ENCODE assay signal across 11 cellular contexts in genomic region chr3:7682822-7683229, GRCh38.
DNase-seq lines count a peak whose midpoint lies in the region; ATAC-seq, FAIRE-seq and TF ChIP-seq lines count a peak whose summit lies in the region.
"Had no signal": no experiment of that assay in that cellular context is flagged by ENCODE, and none has a peak within 500 bp of the region (broad histone marks: within the 10 kb centered on the region; RNA-seq: fewer than 3 reads in every experiment).

No MANE protein-coding gene starts in this region.

- H3K9ac ChIP-seq in liver (ENCODE audit: low read depth in 1 of 2, low read length in 2 of 2) (peak overlapping the region in 1 of 2 donors; percentile 10), HepG2 (ENCODE audit: insufficient read depth, low read depth, low read length) (no peak overlapping the region)

- TF ChIP-seq CTCF in liver (IDR thresholded peaks at IDR 0.05; ENCODE audit: low read depth, low read length, missing input control) (no peak), HepG2 (CRISPR knock-in tag; IDR thresholded peaks at IDR 0.05) (no peak), chondrocyte (IDR thresholded peaks at IDR 0.05) (no peak)

- H3K27me3 ChIP-seq in liver (ENCODE audit: control insufficient read depth in 4 of 4, insufficient read depth in 4 of 4, low read length in 3 of 4) (no peaks in the 10 kb centered on the region), HepG2 (ENCODE audit: control insufficient read depth in 1 of 2, insufficient read depth in 2 of 2, low read length in 2 of 2) (no peaks in the 10 kb centered on the region)
- H3K27me3 ChIP-seq: esophagus muscularis mucosa had no signal

- DNase-seq in HepG2 (ENCODE audit: low spot score): no peak
- no peak for DNase-seq in chondrocyte (ENCODE audit: low spot score)
- DNase-seq in iris pigment epithelial cell (ENCODE audit: low read depth): peak; percentile 81
- DNase-seq in activated naive CD4-positive, alpha-beta T cell treated with anti-CD3 and anti-CD28 coated beads, Interleukin-2, amount 50 U/mL, for 16 hours: no peak
- DNase-seq in activated CD4-positive, alpha-beta T cell treated with anti-CD3 and anti-CD28 coated beads, Interleukin-2, amount 50 U/mL, for 1 hour: no peak
- DNase-seq: T-cell had no signal

- no peak for TF ChIP-seq POLR2A in HepG2 (IDR thresholded peaks at IDR 0.05; ENCODE audit: insufficient read depth in 1 of 2, low read depth in 2 of 2, low read length in 2 of 2)

- no peaks in the 10 kb centered on the region for H3K36me3 ChIP-seq in liver (ENCODE audit: control insufficient read depth in 4 of 4, insufficient read depth in 3 of 4, low read depth in 1 of 4, low read length in 3 of 4)
- H3K36me3 ChIP-seq in HepG2 (replicated peaks in 1 of 2; ENCODE audit: control insufficient read depth in 1 of 2, insufficient read depth in 2 of 2, low read length in 2 of 2): no peaks in the 10 kb centered on the region
- H3K36me3 ChIP-seq: esophagus muscularis mucosa had no signal

- no peaks in the 10 kb centered on the region for H4K20me1 ChIP-seq in HepG2 (ENCODE audit: insufficient read depth, low read length)

- TF ChIP-seq RAD21 in liver (IDR thresholded peaks at IDR 0.05) (peak in 1 of 2 donors; percentile 21), HepG2 (CRISPR knock-in tag; IDR thresholded peaks at IDR 0.05) (no peak)

- no peak for FAIRE-seq in HepG2 (lab: Jason Lieb, UNC)
- FAIRE-seq: A204.1 had no signal

- peaks cover 0 to 8% (median 0%) of the 10 kb centered on the region in 4 donors for H3K4me1 ChIP-seq in liver (ENCODE audit: control insufficient read depth in 4 of 4, insufficient read depth in 4 of 4, low read length in 3 of 4)
- H3K4me1 ChIP-seq in HepG2 (ENCODE audit: insufficient read depth, low read length): no peaks in the 10 kb centered on the region

- no peak overlapping the region for H2AFZ ChIP-seq in HepG2 (ENCODE audit: low read length)

- peaks cover 0 to 3% (median 0%) of the 10 kb centered on the region in 4 donors for H3K9me3 ChIP-seq in liver (ENCODE audit: control insufficient read depth in 4 of 4, low read length in 3 of 4)
- H3K9me3 ChIP-seq in HepG2 (ENCODE audit: low read length): peaks cover 72% of the 10 kb centered on the region
- H3K9me3 ChIP-seq: esophagus muscularis mucosa had no signal

- H3K4me3 ChIP-seq in liver (ENCODE audit: low read depth in 1 of 3, low read length in 3 of 3): no peak overlapping the region
- no peak overlapping the region for H3K4me3 ChIP-seq in HepG2 (replicated peaks in 1 of 3; ENCODE audit: insufficient read depth in 1 of 3, low read depth in 2 of 3, low read length in 3 of 3)
- H3K4me3 ChIP-seq: esophagus muscularis mucosa had no signal

- H3K4me2 ChIP-seq in HepG2 (ENCODE audit: low read depth, low read length): no peak overlapping the region

- POLR2A ChIA-PET in HepG2 (lab: Yijun Ruan, JAX): no interaction called here

- H3K9me3 Mint-ChIP-seq in chondrocyte (ENCODE audit: low read depth): peaks cover 10% of the 10 kb centered on the region

- BruUV-seq in HepG2 (replicated peaks; lab: Mats Ljungman, UMichigan): no TSS peak

- H3K4me3 Mint-ChIP-seq in chondrocyte (ENCODE audit: unreplicated experiment): no peak overlapping the region
- H3K4me3 Mint-ChIP-seq: T-cell had no signal

- H3K27me3 Mint-ChIP-seq in chondrocyte (ENCODE audit: low read depth): no peaks in the 10 kb centered on the region

- peak overlapping the region; percentile 4 for H3K27ac Mint-ChIP-seq in chondrocyte (ENCODE audit: unreplicated experiment)
- H3K27ac Mint-ChIP-seq: T-cell had no signal

- ATAC-seq in HepG2 (no peak), GM18870 (IDR thresholded peaks at IDR 0.05; ENCODE audit: unreplicated experiment) (no peak), HG02610 (IDR thresholded peaks at IDR 0.05; ENCODE audit: unreplicated experiment) (no peak)
- ATAC-seq: T-cell had no signal

- CTCF ChIA-PET in HepG2 (lab: Yijun Ruan, JAX; ENCODE audit: low intra/inter-chr PET ratio, low total read pairs): no interaction called here

- intact Hi-C loops in HepG2 (cut with micrococcal nuclease; ENCODE audit: unreplicated experiment): no loop called here

- TF ChIP-seq EP300 in HepG2 (IDR thresholded peaks at IDR 0.05; ENCODE audit: low read depth in 2 of 2, low read length in 2 of 2): no peak
- no peak for TF ChIP-seq EP300 in HepG2 (CRISPR knock-in tag; IDR thresholded peaks at IDR 0.05; ENCODE audit: borderline replicate concordance)

- H3K79me2 ChIP-seq in HepG2 (ENCODE audit: insufficient read depth, low read length): no peaks in the 10 kb centered on the region

- H3K27ac ChIP-seq in liver (ENCODE audit: low read depth in 1 of 2, low read length in 2 of 2) (peak overlapping the region in 1 of 2 donors; percentile 23), HepG2 (ENCODE audit: extremely low read length, insufficient read depth, low read length) (no peak overlapping the region)
- H3K27ac ChIP-seq: esophagus muscularis mucosa had no signal

- H3K4me1 Mint-ChIP-seq in chondrocyte (ENCODE audit: low read depth): peaks cover 24% of the 10 kb centered on the region
- H3K4me1 Mint-ChIP-seq: T-cell had no signal

- in situ Hi-C loops in HepG2 (cut with HindIII; ENCODE audit: extremely low pct_ligation_motif_present, low pct_unique_long_range_greater_than_20kb): no loop called here

- WGBS in liver: 44% methylated on average over 4 of the region's 4 CpGs
- WGBS in HepG2 (ENCODE audit: low lambda C conversion rate): 32% methylated on average over 4 of the region's 4 CpGs

- H3K36me3 Mint-ChIP-seq in chondrocyte (ENCODE audit: low read depth): no peaks in the 10 kb centered on the region
- H3K36me3 Mint-ChIP-seq: T-cell had no signal

TF ChIP-seq in liver, 16 proteins besides CTCF, POLR2A, EP300 and RAD21:
- TF ChIP-seq YY1 (IDR thresholded peaks at IDR 0.05) (no peak), GABPA (IDR thresholded peaks at IDR 0.05 in 1 of 2, conservative IDR thresholded peaks at IDR 0.05 in 1 of 2) (no peak), JUND (IDR thresholded peaks at IDR 0.05) (no peak), NR2F2 (IDR thresholded peaks at IDR 0.05) (no peak), EGR1 (IDR thresholded peaks at IDR 0.05; ENCODE audit: low read depth in 2 of 2) (peak; percentile 28 to 39), ATF3 (IDR thresholded peaks at IDR 0.05) (no peak), SP1 (IDR thresholded peaks at IDR 0.05) (peak; percentile 13), HNF4A (conservative IDR thresholded peaks at IDR 0.05) (peak in 1 of 2 donors; percentile 34), FOXA1 (IDR thresholded peaks at IDR 0.05) (no peak), RXRA (IDR thresholded peaks at IDR 0.05) (peak in 1 of 2 donors; percentile 21)

TF ChIP-seq in HepG2, 621 proteins besides CTCF, POLR2A, EP300 and RAD21 (continues in another document):
- no peak for TF ChIP-seq ZNF256 (CRISPR knock-in tag; conservative IDR thresholded peaks at IDR 0.05)
- TF ChIP-seq ZNF7 (CRISPR knock-in tag; IDR thresholded peaks at IDR 0.05): no peak
- no peak for TF ChIP-seq SRF (IDR thresholded peaks at IDR 0.05; ENCODE audit: low read depth, low read length)
- TF ChIP-seq ZNF407 (CRISPR knock-in tag; IDR thresholded peaks at IDR 0.05; ENCODE audit: not compliant biosample characterization): no peak
- no peak for TF ChIP-seq IKZF4 (CRISPR knock-in tag; IDR thresholded peaks at IDR 0.05; ENCODE audit: borderline replicate concordance, low read depth, not compliant biosample characterization)
